In the genomic region with DNA sequence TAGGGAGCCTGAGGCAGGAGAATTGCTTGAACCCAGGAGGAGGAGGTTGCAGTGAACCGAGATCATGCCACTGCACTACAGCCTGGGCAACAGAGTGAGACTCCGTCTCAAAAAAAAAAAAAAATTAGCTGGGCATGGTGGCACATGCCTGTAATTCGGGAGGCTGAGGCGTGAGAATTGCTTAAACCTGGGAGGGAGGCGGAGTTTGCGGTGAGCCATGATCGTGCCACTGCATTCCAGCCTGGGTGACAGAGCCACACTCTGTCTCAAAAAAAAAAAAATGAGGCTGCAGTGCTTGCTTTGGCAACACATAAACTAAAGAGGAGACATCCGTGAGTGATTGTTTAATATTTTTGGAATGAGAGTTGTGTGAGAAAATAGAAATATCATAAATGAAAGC, we compare ENCODE assay signal across 10 cellular contexts. TPM values are rescaled to one million over a fixed set of nuclear protein-coding genes. Genes with fewer than 3 reads are reported as not detected.
"Had no signal": no experiment of that assay in that cellular context is flagged by ENCODE, and none has a peak within 500 bp of the region (broad histone marks: within the 10 kb centered on the region; RNA-seq: fewer than 3 reads in every experiment).

No MANE protein-coding gene starts in this region.

RNA-seq across cellular contexts. Expression of a gene that starts 4.9 kb away (rescaled TPM):
- total RNA-seq: activated CD4-positive, alpha-beta memory T cell treated with anti-CD3 and anti-CD28 coated beads, Interleukin-2, amount 10 ng/mL, durations not matched to agents 7 days and 5 days; activated CD4-positive, alpha-beta T cell treated with anti-CD3 and anti-CD28 coated beads, Interleukin-2, amount 10 ng/mL, durations not matched to agents 7 days and 5 days; activated naive CD8-positive, alpha-beta T cell treated with anti-CD3 and anti-CD28 coated beads, Interleukin-2, amount 10 ng/mL, durations not matched to agents 7 days and 5 days; endothelial cell of umbilical vein; esophagus squamous epithelium; naive thymus-derived CD4-positive, alpha-beta T cell had no signal
- polyA plus RNA-seq: neural cell had no signal

RNA-seq across cellular contexts. Expression of a gene that starts 47.1 kb away (rescaled TPM):
- total RNA-seq: activated CD4-positive, alpha-beta memory T cell treated with anti-CD3 and anti-CD28 coated beads, Interleukin-2, amount 10 ng/mL, durations not matched to agents 7 days and 5 days; activated CD4-positive, alpha-beta T cell treated with anti-CD3 and anti-CD28 coated beads, Interleukin-2, amount 10 ng/mL, durations not matched to agents 7 days and 5 days; ascending aorta; endothelial cell of umbilical vein; esophagus squamous epithelium; pulmonary artery endothelial cell; vagina had no signal
- polyA plus RNA-seq: endothelial cell of umbilical vein; naive thymus-derived CD4-positive, alpha-beta T cell had no signal

RNA-seq across cellular contexts. Expression of a gene that starts 53.9 kb away (rescaled TPM):
- polyA plus RNA-seq: neural cell had no signal
